In genomic region chr2:241399941-241400922, GRCh38 we compare ENCODE assay signal across 22 cellular contexts. TPM values are rescaled to one million over a fixed set of nuclear protein-coding genes. Genes with fewer than 3 reads are reported as not detected.
DNase-seq lines count a peak whose midpoint lies in the region; ATAC-seq and TF ChIP-seq lines count a peak whose summit lies in the region.
"Had no signal": no experiment of that assay in that cellular context is flagged by ENCODE, and none has a peak within 500 bp of the region (broad histone marks: within the 10 kb centered on the region; RNA-seq: fewer than 3 reads in every experiment).

No MANE protein-coding gene starts in this region.

- H3K4me3 ChIP-seq in colonic mucosa (no peak overlapping the region), mucosa of rectum (ENCODE audit: low read length in 2 of 2) (peak overlapping the region; percentile 2 to 33)
- H3K4me3 ChIP-seq: ascending aorta, heart right ventricle, ovary, right atrium auricular region had no signal

- H3K36me3 ChIP-seq in colonic mucosa: no peaks in the 10 kb centered on the region
- peaks cover 3 to 12% of the 10 kb centered on the region in 2 donors for H3K36me3 ChIP-seq in mucosa of rectum (ENCODE audit: control insufficient read depth in 2 of 2, insufficient read depth in 2 of 2, low read length in 2 of 2)
- H3K36me3 ChIP-seq: ascending aorta, ovary, right atrium auricular region had no signal

- H3K9ac ChIP-seq in colonic mucosa (ENCODE audit: low read depth in 2 of 2, low read length in 2 of 2): peak overlapping the region in 1 of 2 donors; percentile 26
- peak overlapping the region in 1 of 2 donors; percentile 14 for H3K9ac ChIP-seq in mucosa of rectum (ENCODE audit: low read depth in 1 of 2, low read length in 2 of 2)

- TF ChIP-seq CTCF in colonic mucosa (IDR thresholded peaks at IDR 0.05): no peak

- H3K9me3 ChIP-seq in colonic mucosa (no peaks in the 10 kb centered on the region), mucosa of rectum (ENCODE audit: control insufficient read depth in 2 of 2, low read length in 2 of 2) (no peaks in the 10 kb centered on the region)
- H3K9me3 ChIP-seq: ascending aorta, heart right ventricle, ovary, right atrium auricular region had no signal

- H3K27me3 ChIP-seq in colonic mucosa (no peaks in the 10 kb centered on the region), mucosa of rectum (ENCODE audit: control insufficient read depth in 2 of 2, insufficient read depth in 2 of 2, low read length in 2 of 2) (no peaks in the 10 kb centered on the region)
- H3K27me3 ChIP-seq: ascending aorta, heart right ventricle, ovary, right atrium auricular region had no signal

- H3K4me1 ChIP-seq in colonic mucosa (peaks cover 6% of the 10 kb centered on the region), mucosa of rectum (ENCODE audit: control insufficient read depth in 2 of 2, insufficient read depth in 2 of 2, low read length in 2 of 2) (peaks cover 9 to 21% of the 10 kb centered on the region in 2 donors)
- H3K4me1 ChIP-seq: ascending aorta, heart right ventricle, right atrium auricular region had no signal

- intact Hi-C loops in colonic mucosa (cut with DNase I): no loop called here

- ATAC-seq in HG03521 (IDR thresholded peaks at IDR 0.05; ENCODE audit: unreplicated experiment) (no peak), HG02588 (IDR thresholded peaks at IDR 0.05; ENCODE audit: unreplicated experiment) (no peak)
- ATAC-seq: left cardiac atrium; natural killer cell treated with Interleukin-12 subunit alpha and Interleukin-12 subunit beta and Interleukin-15 and Interleukin-18, amount 100 ng/mL, for 72 hours had no signal

- H3K27ac ChIP-seq in colonic mucosa (peak overlapping the region; percentile 65), mucosa of rectum (ENCODE audit: low read depth in 2 of 2, low read length in 2 of 2) (peak overlapping the region; percentile 70 to 81)
- H3K27ac ChIP-seq: ascending aorta, epithelial cell of prostate, heart right ventricle, ovary, right atrium auricular region had no signal

- DNase-seq in COLO668 (lab: John Stamatoyannopoulos, UW; ENCODE audit: unreplicated experiment): peak; percentile 36
- peak; percentile 14 for DNase-seq in HT-29 (ENCODE audit: low spot score)
- peak; percentile 77 for DNase-seq in colonic mucosa
- no peak for DNase-seq in activated CD4-positive, alpha-beta T cell treated with anti-CD3 and anti-CD28 coated beads for 48 hours
- no peak for DNase-seq in HK-2 (ENCODE audit: unreplicated experiment)
- DNase-seq: activated CD4-positive, alpha-beta memory T cell treated with anti-CD3 and anti-CD28 coated beads, Interleukin-2, amount 10 ng/mL, durations not matched to agents 7 days and 5 days; activated naive CD8-positive, alpha-beta T cell treated with anti-CD3 and anti-CD28 coated beads for 36 hours; heart right ventricle; left cardiac atrium; mesendoderm; NCI-H1105 treated with DMSO at 0.1 percent for 48 hours; NCI-H510A treated with DMSO at 0.1 percent for 48 hours; ovary; stimulated activated CD4-positive, alpha-beta T cell treated with anti-CD3 and anti-CD28 coated beads, Interleukin-4, amount 100 ng/mL, for 24 hours; stimulated activated naive CD4-positive, alpha-beta T cell treated with Interleukin-2 at 50 U/mL for 16 hours had no signal

RNA-seq across cellular contexts. Expression of gene FARP2, which starts 44.1 kb away (rescaled TPM):
- total RNA-seq in HT-29 (2014; rRNA removed; shearing (Covaris generic)): 53.7 and 54.1 TPM in 2 replicates
- 100 to 1,000 TPM; 107 to 122 TPM for total RNA-seq in colonic mucosa

Comparison
In these comparisons a context has a peak if more than half of its experiments do, and no peak if none do; other contexts are left out.
1. DNase-seq: peak in COLO668 (single experiment), HT-29 (single experiment) and colonic mucosa (single experiment); none in activated CD4-positive, alpha-beta T cell treated with anti-CD3 and anti-CD28 coated beads for 48 hours (single experiment) and HK-2 (single experiment).